In genomic region chr12:12645485-12645884, GRCh38 we compare ENCODE assay signal across 9 cellular contexts. TPM values are rescaled to one million over a fixed set of nuclear protein-coding genes. Genes with fewer than 3 reads are reported as not detected.
A peak's percentile ranks its signal among the peaks of the same experiment; 100 is the strongest.
DNase-seq lines count a peak whose midpoint lies in the region; ATAC-seq and TF ChIP-seq lines count a peak whose summit lies in the region.
"Had no signal": no experiment of that assay in that cellular context is flagged by ENCODE, and none has a peak within 500 bp of the region (broad histone marks: within the 10 kb centered on the region; RNA-seq: fewer than 3 reads in every experiment).

No MANE protein-coding gene starts in this region.

- ATAC-seq in GM21360 (IDR thresholded peaks at IDR 0.05; ENCODE audit: unreplicated experiment) = peak; percentile 46

- no peak overlapping the region for H3K4me3 Mint-ChIP-seq in Calu3 (ENCODE audit: low read depth, unreplicated experiment)
- H3K4me3 Mint-ChIP-seq in activated T-helper 2 cell treated with anti-CD3 and anti-CD28 coated beads, Interferon-gamma antibody, Interleukin-2, Interleukin-4, amounts not matched to agents 10 μg/mL and 5 μg/mL and 100 μg/mL, durations not matched to agents 14 hours and 24 hours and 36 hours (ENCODE audit: low read depth) = no peak overlapping the region

- H3K9me3 Mint-ChIP-seq in Calu3 (ENCODE audit: low read depth, unreplicated experiment) = peaks cover 14% of the 10 kb centered on the region
- peaks cover 43% of the 10 kb centered on the region for H3K9me3 Mint-ChIP-seq in activated T-helper 2 cell treated with anti-CD3 and anti-CD28 coated beads, Interferon-gamma antibody, Interleukin-2, Interleukin-4, amounts not matched to agents 10 μg/mL and 5 μg/mL and 100 μg/mL, durations not matched to agents 14 hours and 24 hours and 36 hours

- no peaks in the 10 kb centered on the region for H3K27me3 Mint-ChIP-seq in Calu3 (ENCODE audit: unreplicated experiment)
- no peaks in the 10 kb centered on the region for H3K27me3 Mint-ChIP-seq in activated T-helper 2 cell treated with anti-CD3 and anti-CD28 coated beads, Interferon-gamma antibody, Interleukin-2, Interleukin-4, amounts not matched to agents 10 μg/mL and 5 μg/mL and 100 μg/mL, durations not matched to agents 14 hours and 24 hours and 36 hours (ENCODE audit: low read depth)

- no peak overlapping the region for H3K4me3 ChIP-seq in kidney epithelial cell (ENCODE audit: low read depth, low read length)
- H3K4me3 ChIP-seq: SJCRH30 had no signal

- H3K4me1 Mint-ChIP-seq in Calu3 (ENCODE audit: low read depth, unreplicated experiment) = no peaks in the 10 kb centered on the region
- peaks cover 13% of the 10 kb centered on the region for H3K4me1 Mint-ChIP-seq in activated T-helper 2 cell treated with anti-CD3 and anti-CD28 coated beads, Interferon-gamma antibody, Interleukin-2, Interleukin-4, amounts not matched to agents 10 μg/mL and 5 μg/mL and 100 μg/mL, durations not matched to agents 14 hours and 24 hours and 36 hours (ENCODE audit: low read depth)

- H3K27me3 ChIP-seq in kidney epithelial cell (ENCODE audit: control insufficient read depth, insufficient read depth, low read length) = no peaks in the 10 kb centered on the region
- H3K27me3 ChIP-seq: SJCRH30 had no signal

- BruUV-seq in Calu3 (replicated peaks; lab: Mats Ljungman, UMichigan) = no TSS peak

- H3K36me3 ChIP-seq in kidney epithelial cell (ENCODE audit: control insufficient read depth, insufficient read depth, low read length) = no peaks in the 10 kb centered on the region

- H3K27ac Mint-ChIP-seq in Calu3 (ENCODE audit: unreplicated experiment) = no peak overlapping the region
- H3K27ac Mint-ChIP-seq in activated T-helper 2 cell treated with anti-CD3 and anti-CD28 coated beads, Interferon-gamma antibody, Interleukin-2, Interleukin-4, amounts not matched to agents 10 μg/mL and 5 μg/mL and 100 μg/mL, durations not matched to agents 14 hours and 24 hours and 36 hours = peak overlapping the region; percentile 78

- H3K36me3 Mint-ChIP-seq in Calu3 (ENCODE audit: insufficient read depth, unreplicated experiment) = peaks cover 11% of the 10 kb centered on the region
- H3K36me3 Mint-ChIP-seq in activated T-helper 2 cell treated with anti-CD3 and anti-CD28 coated beads, Interferon-gamma antibody, Interleukin-2, Interleukin-4, amounts not matched to agents 10 μg/mL and 5 μg/mL and 100 μg/mL, durations not matched to agents 14 hours and 24 hours and 36 hours (ENCODE audit: low read depth) = peaks cover 79% of the 10 kb centered on the region

- peak; percentile 27 for DNase-seq in Calu3
- peak; percentile 73 for DNase-seq in NAMALWA (ENCODE audit: low spot score)
- no peak for DNase-seq in activated T-helper 2 cell treated with anti-CD3 and anti-CD28 coated beads, Interferon-gamma antibody, Interleukin-2, Interleukin-4, amounts not matched to agents 10 μg/mL and 5 μg/mL and 100 μg/mL, durations not matched to agents 14 hours and 24 hours and 36 hours (ENCODE audit: low spot score)
- no peak for DNase-seq in kidney epithelial cell (ENCODE audit: low read depth)
- DNase-seq in COLO829 (ENCODE audit: low spot score) = no peak
- DNase-seq in SIG-M5 treated with dmso at 0.1 percent for 504 hours (lab: John Stamatoyannopoulos, UW; ENCODE audit: unreplicated experiment) = no peak
- DNase-seq in DMS79 (lab: John Stamatoyannopoulos, UW) = no peak

- TF ChIP-seq CTCF in Calu3 (IDR thresholded peaks at IDR 0.05; ENCODE audit: unreplicated experiment) (peak; percentile 45), kidney epithelial cell (IDR thresholded peaks at IDR 0.05; ENCODE audit: insufficient read depth, low read length, poor library complexity, severe bottlenecking) (peak; percentile 6)

- intact Hi-C loops in Calu3 (cut with micrococcal nuclease; ENCODE audit: unreplicated experiment) = no loop called here
- intact Hi-C loops in activated T-helper 2 cell treated with anti-CD3 and anti-CD28 coated beads, Interferon-gamma antibody, Interleukin-2, Interleukin-4, amounts not matched to agents 10 μg/mL and 5 μg/mL and 100 μg/mL, durations not matched to agents 14 hours and 24 hours and 36 hours (cut with micrococcal nuclease) = loop anchor here (2.0 to 5.0 kb wide), 2 partner anchors 27 to 33 kb away; partner anchors contain the start of gene CREBL2

- CTCF ChIA-PET in Calu3 (lab: Charles Lee) = interaction anchor here (0.6 kb wide), 1 partner anchor 319 kb away, joined by 3 read pairs; no protein-coding TSS in a partner anchor

RNA-seq across cellular contexts. Expression of gene CREBL2, which starts 33.8 kb away (rescaled TPM):
- 17.0 and 20.4 TPM in 2 replicates for total RNA-seq in Calu3 (2022)
- total RNA-seq in activated T-helper 2 cell treated with anti-CD3 and anti-CD28 coated beads, Interferon-gamma antibody, Interleukin-2, Interleukin-4, amounts not matched to agents 10 μg/mL and 5 μg/mL and 100 μg/mL, durations not matched to agents 14 hours and 24 hours and 36 hours = 22.3 and 23.3 TPM in 2 replicates
- total RNA-seq in kidney epithelial cell = 19.2 and 21.7 TPM in 2 replicates

RNA-seq across cellular contexts. Expression of gene GPR19, which starts 50.5 kb away (rescaled TPM):
- total RNA-seq in Calu3 (2022) = 5.4 and 6.0 TPM in 2 replicates
- total RNA-seq in activated T-helper 2 cell treated with anti-CD3 and anti-CD28 coated beads, Interferon-gamma antibody, Interleukin-2, Interleukin-4, amounts not matched to agents 10 μg/mL and 5 μg/mL and 100 μg/mL, durations not matched to agents 14 hours and 24 hours and 36 hours = 8.9 and 12.2 TPM in 2 replicates
- 0.27 and 0.84 TPM in 2 replicates for total RNA-seq in kidney epithelial cell

Comparison
In these comparisons a context has a peak if more than half of its experiments do, and no peak if none do; other contexts are left out.
1. DNase-seq: peak in Calu3 (single experiment) and NAMALWA (single experiment); none in activated T-helper 2 cell treated with anti-CD3 and anti-CD28 coated beads, Interferon-gamma antibody, Interleukin-2, Interleukin-4, amounts not matched to agents 10 μg/mL and 5 μg/mL and 100 μg/mL, durations not matched to agents 14 hours and 24 hours and 36 hours (single experiment), kidney epithelial cell (single experiment), COLO829 (single experiment), SIG-M5 treated with dmso at 0.1 percent for 504 hours (single experiment) and DMS79 (single experiment).